ENCODE assay signal across 1 cellular context in genomic region chr7:100476903-100477870, GRCh38.
TF ChIP-seq lines count a peak whose summit lies in the region.

No MANE protein-coding gene starts in this region.

TF ChIP-seq in HEK293, 187 proteins besides CTCF, POLR2A, EP300 and RAD21 (continued from another document):
- TF ChIP-seq, protein P1, sequence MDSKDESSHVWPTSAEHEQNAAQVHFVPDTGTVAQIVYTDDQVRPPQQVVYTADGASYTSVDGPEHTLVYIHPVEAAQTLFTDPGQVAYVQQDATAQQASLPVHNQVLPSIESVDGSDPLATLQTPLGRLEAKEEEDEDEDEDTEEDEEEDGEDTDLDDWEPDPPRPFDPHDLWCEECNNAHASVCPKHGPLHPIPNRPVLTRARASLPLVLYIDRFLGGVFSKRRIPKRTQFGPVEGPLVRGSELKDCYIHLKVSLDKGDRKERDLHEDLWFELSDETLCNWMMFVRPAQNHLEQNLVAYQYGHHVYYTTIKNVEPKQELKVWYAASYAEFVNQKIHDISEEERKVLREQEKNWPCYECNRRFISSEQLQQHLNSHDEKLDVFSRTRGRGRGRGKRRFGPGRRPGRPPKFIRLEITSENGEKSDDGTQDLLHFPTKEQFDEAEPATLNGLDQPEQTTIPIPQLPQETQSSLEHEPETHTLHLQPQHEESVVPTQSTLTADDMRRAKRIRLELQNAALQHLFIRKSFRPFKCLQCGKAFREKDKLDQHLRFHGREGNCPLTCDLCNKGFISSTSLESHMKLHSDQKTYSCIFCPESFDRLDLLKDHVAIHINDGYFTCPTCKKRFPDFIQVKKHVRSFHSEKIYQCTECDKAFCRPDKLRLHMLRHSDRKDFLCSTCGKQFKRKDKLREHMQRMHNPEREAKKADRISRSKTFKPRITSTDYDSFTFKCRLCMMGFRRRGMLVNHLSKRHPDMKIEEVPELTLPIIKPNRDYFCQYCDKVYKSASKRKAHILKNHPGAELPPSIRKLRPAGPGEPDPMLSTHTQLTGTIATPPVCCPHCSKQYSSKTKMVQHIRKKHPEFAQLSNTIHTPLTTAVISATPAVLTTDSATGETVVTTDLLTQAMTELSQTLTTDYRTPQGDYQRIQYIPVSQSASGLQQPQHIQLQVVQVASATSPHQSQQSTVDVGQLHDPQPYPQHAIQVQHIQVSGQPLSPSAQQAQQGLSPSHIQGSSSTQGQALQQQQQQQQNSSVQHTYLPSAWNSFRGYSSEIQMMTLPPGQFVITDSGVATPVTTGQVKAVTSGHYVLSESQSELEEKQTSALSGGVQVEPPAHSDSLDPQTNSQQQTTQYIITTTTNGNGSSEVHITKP (tag by site-specific recombination; IDR thresholded peaks at IDR 0.05) = no peak
- TF ChIP-seq, protein P2, sequence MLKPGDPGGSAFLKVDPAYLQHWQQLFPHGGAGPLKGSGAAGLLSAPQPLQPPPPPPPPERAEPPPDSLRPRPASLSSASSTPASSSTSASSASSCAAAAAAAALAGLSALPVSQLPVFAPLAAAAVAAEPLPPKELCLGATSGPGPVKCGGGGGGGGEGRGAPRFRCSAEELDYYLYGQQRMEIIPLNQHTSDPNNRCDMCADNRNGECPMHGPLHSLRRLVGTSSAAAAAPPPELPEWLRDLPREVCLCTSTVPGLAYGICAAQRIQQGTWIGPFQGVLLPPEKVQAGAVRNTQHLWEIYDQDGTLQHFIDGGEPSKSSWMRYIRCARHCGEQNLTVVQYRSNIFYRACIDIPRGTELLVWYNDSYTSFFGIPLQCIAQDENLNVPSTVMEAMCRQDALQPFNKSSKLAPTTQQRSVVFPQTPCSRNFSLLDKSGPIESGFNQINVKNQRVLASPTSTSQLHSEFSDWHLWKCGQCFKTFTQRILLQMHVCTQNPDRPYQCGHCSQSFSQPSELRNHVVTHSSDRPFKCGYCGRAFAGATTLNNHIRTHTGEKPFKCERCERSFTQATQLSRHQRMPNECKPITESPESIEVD (tag by site-specific recombination; IDR thresholded peaks at IDR 0.05) = no peak
- TF ChIP-seq ZNF184 (tag by site-specific recombination; IDR thresholded peaks at IDR 0.05) (no peak), ZNF292 (tag by site-specific recombination; IDR thresholded peaks at IDR 0.05; ENCODE audit: borderline replicate concordance, low read depth) (no peak), ZFP37 (tag by site-specific recombination; IDR thresholded peaks at IDR 0.05) (no peak), GLI2 (tag by site-specific recombination; IDR thresholded peaks at IDR 0.05; ENCODE audit: borderline replicate concordance, low read depth) (no peak), BCL11B (tag by site-specific recombination; IDR thresholded peaks at IDR 0.05; ENCODE audit: low read depth) (no peak), HOXD13 (CRISPR knock-in tag; IDR thresholded peaks at IDR 0.05; ENCODE audit: borderline replicate concordance) (no peak), ZNF747 (tag by site-specific recombination; IDR thresholded peaks at IDR 0.05) (no peak), KLF10 (tag by site-specific recombination; IDR thresholded peaks at IDR 0.05) (peak; percentile 47; the same call in 1 of the 2 replicates), ZNF664 (tag by site-specific recombination; IDR thresholded peaks at IDR 0.05) (no peak), ZNF132 (tag by site-specific recombination; IDR thresholded peaks at IDR 0.05; ENCODE audit: borderline replicate concordance) (no peak), ZNF239 (tag by site-specific recombination; IDR thresholded peaks at IDR 0.05) (no peak), ZBTB11 (tag by site-specific recombination; conservative IDR thresholded peaks at IDR 0.05; ENCODE audit: low read depth) (no peak), ZNF433 (tag by site-specific recombination; IDR thresholded peaks at IDR 0.05; ENCODE audit: low read depth) (no peak), ZBTB10 (tag by site-specific recombination; IDR thresholded peaks at IDR 0.05) (peak; percentile 8; the same call in 1 of the 2 replicates), HOXA7 (CRISPR knock-in tag; IDR thresholded peaks at IDR 0.05; ENCODE audit: borderline replicate concordance) (no peak), ZNF530 (tag by site-specific recombination; IDR thresholded peaks at IDR 0.05; ENCODE audit: low read depth) (no peak), SALL2 (tag by site-specific recombination; IDR thresholded peaks at IDR 0.05; ENCODE audit: borderline replicate concordance) (no peak), ZNF501 (tag by site-specific recombination; IDR thresholded peaks at IDR 0.05) (no peak), TCF7L2 (IDR thresholded peaks at IDR 0.05; ENCODE audit: borderline replicate concordance, low read depth, low read length) (no peak), ZNF645 (tag by site-specific recombination; IDR thresholded peaks at IDR 0.05) (no peak), ZNF146 (tag by site-specific recombination; IDR thresholded peaks at IDR 0.05) (no peak), ZNF677 (tag by site-specific recombination; IDR thresholded peaks at IDR 0.05) (no peak)
- TF ChIP-seq, protein P3, sequence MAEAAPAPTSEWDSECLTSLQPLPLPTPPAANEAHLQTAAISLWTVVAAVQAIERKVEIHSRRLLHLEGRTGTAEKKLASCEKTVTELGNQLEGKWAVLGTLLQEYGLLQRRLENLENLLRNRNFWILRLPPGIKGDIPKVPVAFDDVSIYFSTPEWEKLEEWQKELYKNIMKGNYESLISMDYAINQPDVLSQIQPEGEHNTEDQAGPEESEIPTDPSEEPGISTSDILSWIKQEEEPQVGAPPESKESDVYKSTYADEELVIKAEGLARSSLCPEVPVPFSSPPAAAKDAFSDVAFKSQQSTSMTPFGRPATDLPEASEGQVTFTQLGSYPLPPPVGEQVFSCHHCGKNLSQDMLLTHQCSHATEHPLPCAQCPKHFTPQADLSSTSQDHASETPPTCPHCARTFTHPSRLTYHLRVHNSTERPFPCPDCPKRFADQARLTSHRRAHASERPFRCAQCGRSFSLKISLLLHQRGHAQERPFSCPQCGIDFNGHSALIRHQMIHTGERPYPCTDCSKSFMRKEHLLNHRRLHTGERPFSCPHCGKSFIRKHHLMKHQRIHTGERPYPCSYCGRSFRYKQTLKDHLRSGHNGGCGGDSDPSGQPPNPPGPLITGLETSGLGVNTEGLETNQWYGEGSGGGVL (tag by site-specific recombination; IDR thresholded peaks at IDR 0.05) = peak; percentile 39; the same call in 1 of the 2 replicates
- TF ChIP-seq, protein P4, sequence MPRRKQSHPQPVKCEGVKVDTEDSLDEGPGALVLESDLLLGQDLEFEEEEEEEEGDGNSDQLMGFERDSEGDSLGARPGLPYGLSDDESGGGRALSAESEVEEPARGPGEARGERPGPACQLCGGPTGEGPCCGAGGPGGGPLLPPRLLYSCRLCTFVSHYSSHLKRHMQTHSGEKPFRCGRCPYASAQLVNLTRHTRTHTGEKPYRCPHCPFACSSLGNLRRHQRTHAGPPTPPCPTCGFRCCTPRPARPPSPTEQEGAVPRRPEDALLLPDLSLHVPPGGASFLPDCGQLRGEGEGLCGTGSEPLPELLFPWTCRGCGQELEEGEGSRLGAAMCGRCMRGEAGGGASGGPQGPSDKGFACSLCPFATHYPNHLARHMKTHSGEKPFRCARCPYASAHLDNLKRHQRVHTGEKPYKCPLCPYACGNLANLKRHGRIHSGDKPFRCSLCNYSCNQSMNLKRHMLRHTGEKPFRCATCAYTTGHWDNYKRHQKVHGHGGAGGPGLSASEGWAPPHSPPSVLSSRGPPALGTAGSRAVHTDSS (tag by site-specific recombination; IDR thresholded peaks at IDR 0.05) = 0 out of 2 replicates have a peak, but pooled peaks have one; percentile 9
